1 cellular context compared by ENCODE assay signal in the genomic region with DNA sequence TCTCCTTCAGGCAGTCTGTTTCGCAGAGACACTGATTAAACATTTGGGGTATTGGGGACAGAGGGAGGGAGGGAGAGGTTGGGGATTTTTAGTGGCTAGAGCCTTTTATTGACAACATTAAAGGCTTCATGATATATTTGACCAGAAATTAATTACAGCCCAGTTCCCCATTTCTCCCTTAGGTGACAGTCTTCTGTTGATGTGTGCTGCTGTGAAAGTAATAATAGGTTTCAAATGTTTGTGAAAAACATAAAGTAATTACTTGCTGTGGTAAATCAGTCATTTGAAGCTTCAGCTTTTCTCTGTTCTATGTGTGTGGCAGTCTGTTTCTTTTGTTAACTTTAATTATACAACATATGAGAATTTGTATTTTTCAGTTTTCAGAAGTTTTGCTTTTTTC.
A peak's percentile ranks its signal among the peaks of the same experiment; 100 is the strongest.
TF ChIP-seq lines count a peak whose summit lies in the region.

No MANE protein-coding gene starts in this region.

TF ChIP-seq in GM12878, 131 proteins besides CTCF, POLR2A, EP300 and RAD21 (continued from another document):
- no peak for TF ChIP-seq NFXL1 (IDR thresholded peaks at IDR 0.05; ENCODE audit: borderline replicate concordance)
- TF ChIP-seq MTA2 (IDR thresholded peaks at IDR 0.05; ENCODE audit: low read depth) = peak; percentile 95
- TF ChIP-seq NFIC (IDR thresholded peaks at IDR 0.05; ENCODE audit: low read depth, low read length) = no peak
